8 cellular contexts compared by ENCODE assay signal in genomic region chr22:50756949-50757491, GRCh38. TPM values are rescaled to one million over a fixed set of nuclear protein-coding genes. Genes with fewer than 3 reads are reported as not detected.
DNase-seq lines count a peak whose midpoint lies in the region; ATAC-seq, FAIRE-seq and TF ChIP-seq lines count a peak whose summit lies in the region.
"Not testable (repeated sequence)": the region's sequence is repeated elsewhere in the genome, so short reads cannot be mapped to it uniquely, and the experiment has no call there.

No MANE protein-coding gene starts in this region.

- TF ChIP-seq CTCF in AG09319 (IDR thresholded peaks at IDR 0.05; ENCODE audit: low read depth, low read length) (peak; percentile 31), gastroesophageal sphincter (IDR thresholded peaks at IDR 0.05) (peak in 2 of 4 experiments; percentile 31 to 51)
- TF ChIP-seq CTCF in HFF-Myc (IDR thresholded peaks at IDR 0.05; ENCODE audit: low read depth, low read length, missing control alignments); astrocyte (IDR thresholded peaks at IDR 0.05; ENCODE audit: insufficient read depth, low read depth, low read length): not testable (repeated sequence)

- not testable (repeated sequence) for ATAC-seq in gastroesophageal sphincter
- ATAC-seq in naive B cell (ENCODE audit: low read depth in 2 of 2) = peak; percentile 54 to 61

- not testable (repeated sequence) for H3K36me3 Mint-ChIP-seq in astrocyte (ENCODE audit: low read depth, unreplicated experiment); naive B cell

- not testable (repeated sequence) for FAIRE-seq in astrocyte (lab: Jason Lieb, UNC)

- H3K4me1 Mint-ChIP-seq in astrocyte (ENCODE audit: low read depth, unreplicated experiment) = not testable (repeated sequence)
- H3K4me1 Mint-ChIP-seq in naive B cell = peaks cover 6 to 12% (median 8%) of the 10 kb centered on the region in 3 donors

- H3K27me3 Mint-ChIP-seq in astrocyte (ENCODE audit: low read depth, unreplicated experiment) = peaks cover 18% of the 10 kb centered on the region
- H3K27me3 Mint-ChIP-seq in naive B cell = not testable (repeated sequence)

- H2AFZ ChIP-seq in astrocyte (ENCODE audit: low read depth, low read length) = peak overlapping the region; percentile 79

- H3K4me3 ChIP-seq in HFF-Myc (replicated peaks; ENCODE audit: low read depth, low read length) (peak overlapping the region; percentile 36), NT2/D1 (ENCODE audit: insufficient read length, low read depth) (peak overlapping the region; percentile 47), astrocyte (ENCODE audit: insufficient read depth, low read depth, low read length) (peak overlapping the region; percentile 53), gastroesophageal sphincter (peak overlapping the region; percentile 35 to 57)

- not testable (repeated sequence) for H3K9me3 ChIP-seq in NT2/D1 (ENCODE audit: insufficient read depth, low read length); astrocyte (ENCODE audit: insufficient read depth, low read depth, low read length); gastroesophageal sphincter

- not testable (repeated sequence) for TF ChIP-seq EP300 in gastroesophageal sphincter (IDR thresholded peaks at IDR 0.05)

- H3K4me3 Mint-ChIP-seq in astrocyte (ENCODE audit: unreplicated experiment) = peak overlapping the region; percentile 95
- H3K4me3 Mint-ChIP-seq in naive B cell = peak overlapping the region; percentile 91 to 99 (median 94)

- not testable (repeated sequence) for H3K27ac ChIP-seq in astrocyte (ENCODE audit: low read depth, low read length)
- peak overlapping the region in 3 of 4 donors; percentile 24 to 43 (median 42) for H3K27ac ChIP-seq in gastroesophageal sphincter

- H3K27me3 ChIP-seq in NT2/D1 (ENCODE audit: insufficient read depth, insufficient read length); astrocyte (ENCODE audit: insufficient read depth, low read length); gastroesophageal sphincter: not testable (repeated sequence)

- 0 to 22% methylated on average over 4 to 10 of the region's 24 CpGs for whole genome bisulfite sequencing in gastroesophageal sphincter (ENCODE audit: low coverage in 1 of 2), 2 donors

- not testable (repeated sequence) for H4K20me1 ChIP-seq in astrocyte (ENCODE audit: insufficient read depth, low read length)

- not testable (repeated sequence) for DNase-seq in AG09319 (ENCODE audit: extremely low read depth, low read depth); HFF-Myc (ENCODE audit: extremely low read depth, low read depth); NT2/D1 (ENCODE audit: low read depth, low spot score); astrocyte (ENCODE audit: low read depth)
- DNase-seq in activated CD4-positive, alpha-beta T cell treated with anti-CD3 and anti-CD28 coated beads for 48 hours = peak; percentile 66
- peak; percentile 40 for DNase-seq in naive B cell
- peak; percentile 8 to 31 (median 26) for DNase-seq in stimulated activated CD4-positive, alpha-beta T cell treated with anti-CD3 and anti-CD28 coated beads, TNF-alpha, amount 100 ng/mL, for 1 hour (ENCODE audit: low read depth in 3 of 3, low spot score in 1 of 3)

- peak overlapping the region; percentile 96 for H3K27ac Mint-ChIP-seq in astrocyte (ENCODE audit: unreplicated experiment)
- H3K27ac Mint-ChIP-seq in naive B cell = peak overlapping the region in 5 of 6 donors; percentile 18 to 61 (median 45)

- H3K9ac ChIP-seq in NT2/D1 (ENCODE audit: insufficient read length, low read depth) = not testable (repeated sequence)
- peak overlapping the region; percentile 48 for H3K9ac ChIP-seq in astrocyte (ENCODE audit: low read length)

- not testable (repeated sequence) for H3K79me2 ChIP-seq in astrocyte (ENCODE audit: insufficient read depth, low read length)

- H3K4me2 ChIP-seq in astrocyte (ENCODE audit: low read length) = peak overlapping the region; percentile 82

- H3K4me1 ChIP-seq in NT2/D1 (ENCODE audit: insufficient read depth, insufficient read length); astrocyte (ENCODE audit: insufficient read depth, low read length); gastroesophageal sphincter: not testable (repeated sequence)

- H3K36me3 ChIP-seq in NT2/D1 (ENCODE audit: insufficient read depth, insufficient read length, low read length); astrocyte (ENCODE audit: insufficient read depth, low read length); gastroesophageal sphincter: not testable (repeated sequence)

- H3K9me3 Mint-ChIP-seq in astrocyte (ENCODE audit: unreplicated experiment); naive B cell: not testable (repeated sequence)

- not testable (repeated sequence) for TF ChIP-seq POLR2A in gastroesophageal sphincter (IDR thresholded peaks at IDR 0.05)

RNA-seq across cellular contexts. Expression of gene ACR, which starts 19.0 kb away (rescaled TPM):
- total RNA-seq in astrocyte (not detected in 2 replicates), gastroesophageal sphincter (not detected)
- not detected for polyA plus RNA-seq in naive B cell (ENCODE audit: low read depth in 6 of 6)

RNA-seq across cellular contexts. Expression of gene RABL2B, which starts 26.4 kb away (rescaled TPM):
- total RNA-seq in astrocyte (26.6 and 27.5 TPM in 2 replicates), gastroesophageal sphincter (10 to 100 TPM in 3 of 4 donors, 1 to 10 TPM in 1; 4.9 to 19.3 (median 15.9) TPM)
- 10 to 100 TPM; 22.2 to 30.9 (median 26.8) TPM for polyA plus RNA-seq in naive B cell (ENCODE audit: low read depth in 6 of 6)
